In genomic region chrX:12901486-12901885, GRCh38 we compare ENCODE assay signal across 8 cellular contexts. TPM values are rescaled to one million over a fixed set of nuclear protein-coding genes. Genes with fewer than 3 reads are reported as not detected.
DNase-seq lines count a peak whose midpoint lies in the region; TF ChIP-seq lines count a peak whose summit lies in the region.

No MANE protein-coding gene starts in this region.

- peaks cover 3% of the 10 kb centered on the region; the same call in 1 of the 2 replicates for H3K4me1 ChIP-seq in MM.1S (ENCODE audit: low read length)

- H3K4me1 Mint-ChIP-seq in brain, result no peaks in the 10 kb centered on the region

- no peaks in the 10 kb centered on the region for H3K27me3 ChIP-seq in MM.1S (replicated peaks; ENCODE audit: insufficient read depth, low read length)

- H3F3A ChIP-seq in MM.1S (ENCODE audit: insufficient read depth, low read length), result no peaks in the 10 kb centered on the region

- no peaks in the 10 kb centered on the region for H3K9me2 ChIP-seq in MM.1S (replicated peaks; ENCODE audit: insufficient read depth, low read length)

- no peaks in the 10 kb centered on the region for H3K36me3 Mint-ChIP-seq in brain

- no peak overlapping the region for H3K9ac ChIP-seq in MM.1S (ENCODE audit: low read length)

- no peaks in the 10 kb centered on the region for H4K20me1 ChIP-seq in MM.1S (ENCODE audit: insufficient read depth, low read length)

- no peaks in the 10 kb centered on the region for H3K9me3 Mint-ChIP-seq in brain

- H3K27ac ChIP-seq in MM.1S (ENCODE audit: low read length), result no peak overlapping the region

- H3K79me2 ChIP-seq in MM.1S (ENCODE audit: low read length), result no peaks in the 10 kb centered on the region

- H3K36me3 ChIP-seq in MM.1S (replicated peaks; ENCODE audit: insufficient read depth, low read length), result no peaks in the 10 kb centered on the region

- H3K27ac Mint-ChIP-seq in brain, result no peak overlapping the region

- no peak overlapping the region for H3K4me3 ChIP-seq in MM.1S (ENCODE audit: low read length)

- no peak overlapping the region for H2AFZ ChIP-seq in MM.1S (ENCODE audit: low read length)

- H3K4me2 ChIP-seq in MM.1S (ENCODE audit: low read depth, low read length), result peak overlapping the region; percentile 37; the same call in 1 of the 2 replicates

- peak; percentile 50 for TF ChIP-seq CTCF in MM.1S (IDR thresholded peaks at IDR 0.05; ENCODE audit: low read length)
- peak; percentile 71 to 74 for TF ChIP-seq CTCF in brain (conservative IDR thresholded peaks at IDR 0.05)

- H3K27me3 Mint-ChIP-seq in brain, result peaks cover 6% of the 10 kb centered on the region

- no peaks in the 10 kb centered on the region for H3K9me3 ChIP-seq in MM.1S (replicated peaks; ENCODE audit: insufficient read depth, low read length)

- no peak overlapping the region for H3K4me3 Mint-ChIP-seq in brain

- peak; percentile 41 for DNase-seq in SIG-M5 treated with dmso at 0.1 percent for 504 hours (lab: John Stamatoyannopoulos, UW; ENCODE audit: unreplicated experiment)
- DNase-seq in SIG-M5 (lab: John Stamatoyannopoulos, UW), result no peak
- DNase-seq in MM.1S, result peak; percentile 55
- DNase-seq in UCSD-AML1 (lab: John Stamatoyannopoulos, UW; ENCODE audit: unreplicated experiment), result peak; percentile 52
- peak; percentile 67 for DNase-seq in islet precursor cell
- DNase-seq in stimulated activated CD4-positive, alpha-beta T cell treated with anti-CD3 and anti-CD28 coated beads, Interleukin-2, amount 100 ng/mL, for 4 hours (ENCODE audit: low read depth), result peak; percentile 40
- DNase-seq in cortex of kidney (lab: John Stamatoyannopoulos, UW), result no peak

RNA-seq across cellular contexts. Expression of gene TLR8, which starts 4.9 kb away (rescaled TPM):
- 0.10 TPM for polyA plus RNA-seq in brain (ENCODE audit: insufficient read depth, low read depth, low replicate concordance)

RNA-seq across cellular contexts. Expression of gene TLR7, which starts 34.6 kb away (rescaled TPM):
- polyA plus RNA-seq in brain (ENCODE audit: insufficient read depth, low read depth, low replicate concordance), result 0.37 TPM

Comparison
In these comparisons a context has a peak if more than half of its experiments do, and no peak if none do; other contexts are left out.
1. DNase-seq: peak in SIG-M5 treated with dmso at 0.1 percent for 504 hours (single experiment), MM.1S (single experiment), UCSD-AML1 (single experiment), islet precursor cell (single experiment) and stimulated activated CD4-positive, alpha-beta T cell treated with anti-CD3 and anti-CD28 coated beads, Interleukin-2, amount 100 ng/mL, for 4 hours (single experiment); none in SIG-M5 (single experiment) and cortex of kidney (single experiment).